In genomic region chr19:17110599-17110966, GRCh38 we compare ENCODE assay signal across 15 cellular contexts. TPM values are rescaled to one million over a fixed set of nuclear protein-coding genes. Genes with fewer than 3 reads are reported as not detected.
DNase-seq lines count a peak whose midpoint lies in the region; ATAC-seq and TF ChIP-seq lines count a peak whose summit lies in the region.
"Had no signal": no experiment of that assay in that cellular context is flagged by ENCODE, and none has a peak within 500 bp of the region (broad histone marks: within the 10 kb centered on the region; RNA-seq: fewer than 3 reads in every experiment).

No MANE protein-coding gene starts in this region.

- H2BK120ac ChIP-seq in H9 (ENCODE audit: low read depth, low read length, poor library complexity, severe bottlenecking) = no peak overlapping the region

- H3K4me1 Mint-ChIP-seq in H9 = peaks cover 24 to 28% of the 10 kb centered on the region in 2 experiments

- peak overlapping the region in 1 of 3 experiments; percentile 63; a peak in 1 of 7 replicates for H3K27ac Mint-ChIP-seq in H9
- H3K27ac Mint-ChIP-seq: progenitor cell of endocrine pancreas had no signal

- no peaks in the 10 kb centered on the region; the same call in none of the 2 replicates for H3K27me3 Mint-ChIP-seq in H9 (ENCODE audit: low read depth)
- H3K27me3 Mint-ChIP-seq: progenitor cell of endocrine pancreas had no signal

- no TSS peak for BruUV-seq in OCI-LY7 (replicated peaks; lab: Mats Ljungman, UMichigan)

- no peak overlapping the region for H4K5ac ChIP-seq in H9 (ENCODE audit: insufficient read length, low read depth, low read length)

- H3K9me3 ChIP-seq in DOHH2 (ENCODE audit: control insufficient read depth, insufficient read depth, low read length) (no peaks in the 10 kb centered on the region), OCI-LY7 (ENCODE audit: low read length) (no peaks in the 10 kb centered on the region), esophagus squamous epithelium (no peaks in the 10 kb centered on the region), skeletal muscle tissue (ENCODE audit: control insufficient read depth in 3 of 3, low read length in 3 of 3) (no peaks in the 10 kb centered on the region), H9 (ENCODE audit: control insufficient read depth, low read depth, low read length) (no peaks in the 10 kb centered on the region)
- H3K9me3 ChIP-seq: BE2C had no signal

- no peak for TF ChIP-seq CTCF in DOHH2 (IDR thresholded peaks at IDR 0.05; ENCODE audit: low read depth, low read length, poor library complexity, severe bottlenecking)
- 0 out of 2 replicates have a peak, but pooled peaks have one; percentile 15 for TF ChIP-seq CTCF in OCI-LY7 (conservative IDR thresholded peaks at IDR 0.05; ENCODE audit: low read length)
- no peak for TF ChIP-seq CTCF in esophagus squamous epithelium (IDR thresholded peaks at IDR 0.05)
- TF ChIP-seq CTCF in H9 (conservative IDR thresholded peaks at IDR 0.05) = no peak

- POLR2A ChIA-PET in OCI-LY7 (lab: Charles Lee) = no interaction called here

- H3T11ph ChIP-seq in H9 (ENCODE audit: low read length) = no peak overlapping the region

- H3K36me3 Mint-ChIP-seq in H9 (ENCODE audit: insufficient read depth in 1 of 3, low read depth in 3 of 3) = peaks cover 9 to 27% (median 11%) of the 10 kb centered on the region in 3 experiments; a peak in 5 of 7 replicates

- H3K23me2 ChIP-seq in H9 (ENCODE audit: insufficient read length, low read depth, low read length, poor library complexity, severe bottlenecking) = no peaks in the 10 kb centered on the region

- H2BK12ac ChIP-seq in H9 (ENCODE audit: insufficient read length, low read depth, low read length) = no peak overlapping the region

- H2BK20ac ChIP-seq in H9 (ENCODE audit: low read depth, low read length, poor library complexity, severe bottlenecking) = no peak overlapping the region

- DNase-seq in OCI-LY7 (ENCODE audit: low spot score) (no peak), esophagus squamous epithelium (lab: John Stamatoyannopoulos, UW) (no peak), NOMO-1 treated with dmso at 0.1 percent for 144 hours (lab: John Stamatoyannopoulos, UW; ENCODE audit: unreplicated experiment) (no peak), H9 (no peak), MV-4-11 (lab: John Stamatoyannopoulos, UW) (no peak)
- DNase-seq: activated CD4-positive, alpha-beta T cell treated with anti-CD3 and anti-CD28 coated beads for 1 hour; BE2C; mesendoderm; NCI-H187; stimulated activated CD4-positive, alpha-beta T cell treated with anti-CD3 and anti-CD28 coated beads, Interleukin-1b, Interleukin-23, amount 100 ng/mL, for 48 hours had no signal

- H2AFZ ChIP-seq in OCI-LY7 (ENCODE audit: low read length) (no peak overlapping the region), H9 (ENCODE audit: low read length) (no peak overlapping the region)

- no peaks in the 10 kb centered on the region; a peak in 1 of 5 replicates for H3K9me3 Mint-ChIP-seq in H9
- H3K9me3 Mint-ChIP-seq: activated T-helper 1 cell treated with anti-CD3 and anti-CD28 coated beads, Interleukin-12 subunit alpha, Interleukin-12 subunit beta, Interleukin-2, Interleukin-4 antibody, amounts not matched to agents 30 ng/mL and 10 ng/mL and 1 ng/mL, durations not matched to agents 14 hours and 24 hours and 36 hours had no signal

- H3K79me2 ChIP-seq in DOHH2 (ENCODE audit: control insufficient read depth, low read length) (peaks cover 86% of the 10 kb centered on the region), OCI-LY7 (ENCODE audit: insufficient read depth, low read depth, low read length) (peaks cover 39% of the 10 kb centered on the region; the same call in 1 of the 2 replicates), H9 (ENCODE audit: insufficient read depth, low read length) (no peaks in the 10 kb centered on the region)

- no peak overlapping the region for H4K8ac ChIP-seq in H9 (replicated peaks; ENCODE audit: insufficient read length, low read depth, low read length)

- no peak overlapping the region for H2BK5ac ChIP-seq in H9 (ENCODE audit: insufficient read length, low read length)

- H2BK15ac ChIP-seq in H9 (ENCODE audit: low read depth, low read length) = no peak overlapping the region

- H4K91ac ChIP-seq in H9 (ENCODE audit: insufficient read length, low read depth, low read length) = no peak overlapping the region

- no peak for TF ChIP-seq POLR2A in esophagus squamous epithelium (IDR thresholded peaks at IDR 0.05)

- H2AK5ac ChIP-seq in H9 (ENCODE audit: insufficient read length, low read length) = no peak overlapping the region

- CTCF ChIA-PET in OCI-LY7 (lab: Charles Lee; ENCODE audit: unreplicated experiment) = no interaction called here

- H3K18ac ChIP-seq in H9 (ENCODE audit: insufficient read length, low read depth, low read length) = no peak overlapping the region

- H3K4ac ChIP-seq in H9 (ENCODE audit: low read depth, low read length) = no peak overlapping the region

- no peak overlapping the region for H3K23ac ChIP-seq in H9 (ENCODE audit: insufficient read length, low read depth, low read length)

- intact Hi-C loops in OCI-LY7 (cut with micrococcal nuclease; ENCODE audit: unreplicated experiment) (no loop called here), esophagus squamous epithelium (cut with DNase I) (no loop called here)

- H4K20me1 ChIP-seq in DOHH2 (ENCODE audit: control insufficient read depth, insufficient read depth, low read depth, low read length) (no peaks in the 10 kb centered on the region; the same call in 1 of the 2 replicates), OCI-LY7 (ENCODE audit: insufficient read depth, low read length) (no peaks in the 10 kb centered on the region), H9 (ENCODE audit: control insufficient read depth, insufficient read depth, insufficient read length) (no peaks in the 10 kb centered on the region)

- no peak overlapping the region for H3K4me3 Mint-ChIP-seq in H9

- H3K9me2 ChIP-seq in DOHH2 (replicated peaks; ENCODE audit: control insufficient read depth, low read length) (no peaks in the 10 kb centered on the region), OCI-LY7 (ENCODE audit: insufficient read depth, low read length) (no peaks in the 10 kb centered on the region)

- no peaks in the 10 kb centered on the region for H3K27me3 ChIP-seq in DOHH2 (ENCODE audit: control insufficient read depth, low read length)
- no peaks in the 10 kb centered on the region for H3K27me3 ChIP-seq in esophagus squamous epithelium
- no peaks in the 10 kb centered on the region for H3K27me3 ChIP-seq in skeletal muscle tissue (ENCODE audit: control insufficient read depth in 3 of 3, insufficient read depth in 3 of 3, low read length in 3 of 3)
- H3K27me3 ChIP-seq in H9 (ENCODE audit: insufficient read depth, low read length) = no peaks in the 10 kb centered on the region
- H3K27me3 ChIP-seq: BE2C had no signal

- H3K4me1 ChIP-seq in DOHH2 (ENCODE audit: control insufficient read depth, low read length) (peaks cover 52% of the 10 kb centered on the region), OCI-LY7 (ENCODE audit: insufficient read depth, low read length, poor library complexity, severe bottlenecking) (peaks cover 29% of the 10 kb centered on the region), esophagus squamous epithelium (peaks cover 37 to 71% (median 39%) of the 10 kb centered on the region in 3 donors), skeletal muscle tissue (ENCODE audit: control insufficient read depth in 3 of 3, insufficient read depth in 3 of 3, low read length in 3 of 3) (peaks cover 11 to 31% (median 19%) of the 10 kb centered on the region in 3 donors), H9 (ENCODE audit: insufficient read depth, low read length) (peaks cover 7% of the 10 kb centered on the region; the same call in 1 of the 2 replicates)

- no peak for ATAC-seq in GM21367 (IDR thresholded peaks at IDR 0.05; ENCODE audit: unreplicated experiment)

- H3K4me2 ChIP-seq in DOHH2 (ENCODE audit: low read length) (peak overlapping the region; percentile 76), OCI-LY7 (ENCODE audit: low read length) (peak overlapping the region; percentile 33; the same call in 1 of the 2 replicates), H9 (ENCODE audit: insufficient read depth, insufficient read length, low read length) (no peak overlapping the region)

- H3F3A ChIP-seq in DOHH2 (ENCODE audit: control insufficient read depth, insufficient read depth) = no peaks in the 10 kb centered on the region; the same call in 1 of the 2 replicates

- no peak overlapping the region for H3K56ac ChIP-seq in H9 (ENCODE audit: insufficient read length, low read depth, low read length)

- H3K27ac ChIP-seq in DOHH2 (ENCODE audit: low read depth, low read length) (peak overlapping the region; percentile 71), OCI-LY7 (ENCODE audit: low read depth, low read length, poor library complexity, severe bottlenecking) (no peak overlapping the region), esophagus squamous epithelium (peak overlapping the region in 3 of 4 donors; percentile 76 to 88 (median 78)), skeletal muscle tissue (ENCODE audit: low read depth, low read length) (peak overlapping the region; percentile 66), H9 (ENCODE audit: insufficient read length, low read depth, low read length) (no peak overlapping the region)

- H3K9ac ChIP-seq in skeletal muscle tissue (ENCODE audit: low read depth in 1 of 3, low read length in 3 of 3) (no peak overlapping the region), H9 (ENCODE audit: extremely low read depth, insufficient read length, low read length) (no peak overlapping the region)

- no peaks in the 10 kb centered on the region for H3K79me1 ChIP-seq in H9 (ENCODE audit: insufficient read depth, low read depth, low read length, poor library complexity, severe bottlenecking)

- H3K4me3 ChIP-seq in DOHH2 (ENCODE audit: low read length) (peak overlapping the region; percentile 49), OCI-LY7 (ENCODE audit: low read depth, low read length, poor library complexity, severe bottlenecking) (no peak overlapping the region), esophagus squamous epithelium (no peak overlapping the region), skeletal muscle tissue (ENCODE audit: low read length in 3 of 3) (no peak overlapping the region)

- WGBS in esophagus squamous epithelium, 2 donors = 90% methylated on average over 2 of the region's 10 CpGs; no CpG with 5 or more reads in 1 of the 2 donors
- WGBS in H9 (ENCODE audit: extremely low coverage, insufficient read length, low lambda C conversion rate) = no CpG with 5 or more reads among the region's 10 CpGs

- H3K14ac ChIP-seq in H9 (ENCODE audit: insufficient read depth, low read length) = no peak overlapping the region

- peaks cover 51% of the 10 kb centered on the region for H3K36me3 ChIP-seq in DOHH2 (ENCODE audit: control insufficient read depth, low read length)
- H3K36me3 ChIP-seq in OCI-LY7 (ENCODE audit: insufficient read depth, low read length) = peaks cover 60% of the 10 kb centered on the region
- peaks cover 0 to 28% (median 0%) of the 10 kb centered on the region in 3 donors for H3K36me3 ChIP-seq in esophagus squamous epithelium
- H3K36me3 ChIP-seq in skeletal muscle tissue (ENCODE audit: control insufficient read depth in 3 of 3, insufficient read depth in 3 of 3, low read length in 3 of 3) = peaks cover 0 to 4% (median 2%) of the 10 kb centered on the region in 3 donors
- H3K36me3 ChIP-seq: BE2C had no signal

RNA-seq across cellular contexts. Expression of gene MYO9B, which starts 35.0 kb away (rescaled TPM):
- total RNA-seq in OCI-LY7 (2014; rRNA removed; shearing (Covaris generic)) = 74.7 and 84.9 TPM in 2 replicates
- total RNA-seq in OCI-LY7 (2022) = 144 and 150 TPM in 2 replicates
- total RNA-seq in esophagus squamous epithelium = 10 to 100 TPM; 25.5 to 60.5 (median 39.5) TPM
- total RNA-seq in skeletal muscle tissue = 12.5 TPM
- total RNA-seq in H9 (2021) = 58.5 and 58.6 TPM in 2 replicates

RNA-seq across cellular contexts. Expression of gene HAUS8, which starts 35.3 kb away (rescaled TPM):
- total RNA-seq in OCI-LY7 (2014; rRNA removed; shearing (Covaris generic)) = 47.3 and 50.7 TPM in 2 replicates
- 74.1 and 107 TPM in 2 replicates for total RNA-seq in OCI-LY7 (2022)
- total RNA-seq in esophagus squamous epithelium = 1 to 10 TPM; 3.0 to 5.8 (median 3.2) TPM
- total RNA-seq in skeletal muscle tissue = 2.6 TPM
- total RNA-seq in H9 (2021) = 27.8 and 29.4 TPM in 2 replicates

Comparison
In these comparisons a context has a peak if more than half of its experiments do, and no peak if none do; other contexts are left out.
1. H3K27ac ChIP-seq: peak in DOHH2 (single experiment), esophagus squamous epithelium (3 of 4) and skeletal muscle tissue (single experiment); none in OCI-LY7 (single experiment) and H9 (single experiment).